Comparison of ENCODE assay signal across 20 cellular contexts in the genomic region with DNA sequence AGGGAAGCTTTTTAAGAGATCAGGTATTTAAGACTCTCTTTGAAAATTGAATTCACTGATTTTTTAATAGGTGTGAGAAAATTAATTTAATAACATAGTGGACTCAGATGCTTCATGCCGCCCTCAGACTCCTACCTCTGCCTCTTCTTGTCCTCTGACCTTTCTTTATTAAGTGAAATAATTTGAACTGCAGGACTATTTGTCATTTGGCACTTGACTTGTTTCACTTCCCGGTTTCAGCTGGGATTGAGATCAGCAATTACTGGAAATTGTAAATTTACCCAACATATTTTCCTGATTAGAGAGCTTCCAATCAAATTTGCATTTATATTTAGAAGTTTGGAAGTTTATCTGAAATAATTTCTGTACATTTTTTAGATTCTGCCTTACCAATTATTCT.
A peak's percentile ranks its signal among the peaks of the same experiment; 100 is the strongest.
DNase-seq lines count a peak whose midpoint lies in the region; ATAC-seq and TF ChIP-seq lines count a peak whose summit lies in the region.
"Had no signal": no experiment of that assay in that cellular context is flagged by ENCODE, and none has a peak within 500 bp of the region (broad histone marks: within the 10 kb centered on the region; RNA-seq: fewer than 3 reads in every experiment).

No MANE protein-coding gene starts in this region.

- H3K4me3 Mint-ChIP-seq in chondrocyte (ENCODE audit: unreplicated experiment): no peak overlapping the region
- H3K4me3 Mint-ChIP-seq in CD4-positive, alpha-beta T cell: no peak overlapping the region
- H3K4me3 Mint-ChIP-seq: B cell, CD14-positive monocyte had no signal

- peaks cover 49 to 68% of the 10 kb centered on the region in 2 donors for H3K36me3 ChIP-seq in muscle layer of duodenum (ENCODE audit: control insufficient read depth in 1 of 2, insufficient read depth in 2 of 2, low read length in 2 of 2)
- peaks cover 16 to 43% (median 39%) of the 10 kb centered on the region in 3 donors for H3K36me3 ChIP-seq in skeletal muscle tissue (ENCODE audit: control insufficient read depth in 3 of 3, insufficient read depth in 3 of 3, low read length in 3 of 3)

- DNase-seq in CD1c-positive myeloid dendritic cell (ENCODE audit: extremely low spot score) (peak; percentile 22), chondrocyte (ENCODE audit: low spot score) (no peak), AML-193 (lab: John Stamatoyannopoulos, UW) (no peak)
- no peak for DNase-seq in activated CD4-positive, alpha-beta T cell treated with anti-CD3 and anti-CD28 coated beads for 48 hours
- no peak for DNase-seq in CD4-positive, alpha-beta T cell
- no peak for DNase-seq in stimulated activated naive CD4-positive, alpha-beta T cell (lab: John Stamatoyannopoulos, UW)
- DNase-seq: EL, GF-D8, Kasumi-1, NCI-H1694, NCI-H2081 treated with DMSO at 0.1 percent for 48 hours, NCI-H446, NCI-H526 treated with DMSO at 0.1 percent for 48 hours, PC-3, RPMI8226, SHP77 had no signal

- CTCF ChIA-PET in CD4-positive, alpha-beta T cell (lab: Charles Lee): no interaction called here

- H3K27me3 ChIP-seq in muscle layer of duodenum (ENCODE audit: low read depth, low read length): no peaks in the 10 kb centered on the region
- no peaks in the 10 kb centered on the region for H3K27me3 ChIP-seq in skeletal muscle tissue (ENCODE audit: control insufficient read depth in 3 of 3, insufficient read depth in 3 of 3, low read length in 3 of 3)
- H3K27me3 ChIP-seq in CD4-positive, alpha-beta T cell (ENCODE audit: control insufficient read depth, insufficient read depth, low read length): no peaks in the 10 kb centered on the region

- no peak for TF ChIP-seq CTCF in chondrocyte (IDR thresholded peaks at IDR 0.05)
- no peak for TF ChIP-seq CTCF in CD4-positive, alpha-beta T cell (IDR thresholded peaks at IDR 0.05)

- H3K36me3 Mint-ChIP-seq in chondrocyte (ENCODE audit: low read depth): peaks cover 70% of the 10 kb centered on the region
- H3K36me3 Mint-ChIP-seq in CD4-positive, alpha-beta T cell (ENCODE audit: low read depth): peaks cover 6% of the 10 kb centered on the region

- H3K4me1 ChIP-seq in muscle layer of duodenum (ENCODE audit: control insufficient read depth in 1 of 2, insufficient read depth in 2 of 2, low read length in 2 of 2) (peaks cover 0 to 4% of the 10 kb centered on the region in 2 donors), skeletal muscle tissue (ENCODE audit: control insufficient read depth in 3 of 3, insufficient read depth in 3 of 3, low read length in 3 of 3) (no peaks in the 10 kb centered on the region)

- no peaks in the 10 kb centered on the region for H3K27me3 Mint-ChIP-seq in chondrocyte (ENCODE audit: low read depth)
- no peaks in the 10 kb centered on the region for H3K27me3 Mint-ChIP-seq in CD4-positive, alpha-beta T cell
- H3K27me3 Mint-ChIP-seq: B cell had no signal

- H3K9me3 ChIP-seq in muscle layer of duodenum (ENCODE audit: control insufficient read depth in 1 of 2, low read length in 2 of 2): no peaks in the 10 kb centered on the region
- no peaks in the 10 kb centered on the region for H3K9me3 ChIP-seq in skeletal muscle tissue (ENCODE audit: control insufficient read depth in 3 of 3, low read length in 3 of 3)
- no peaks in the 10 kb centered on the region for H3K9me3 ChIP-seq in CD4-positive, alpha-beta T cell (ENCODE audit: control insufficient read depth, low read length)

- H3K4me3 ChIP-seq in muscle layer of duodenum (ENCODE audit: low read depth in 1 of 2, low read length in 2 of 2): no peak overlapping the region
- no peak overlapping the region for H3K4me3 ChIP-seq in skeletal muscle tissue (ENCODE audit: low read length in 3 of 3)

- H3K27ac ChIP-seq in muscle layer of duodenum (ENCODE audit: low read length) (peak overlapping the region; percentile 30), skeletal muscle tissue (ENCODE audit: low read depth, low read length) (peak overlapping the region; percentile 14)
- H3K27ac ChIP-seq in CD4-positive, alpha-beta T cell (ENCODE audit: low read depth, low read length): no peak overlapping the region

- no peaks in the 10 kb centered on the region for H3K9me3 Mint-ChIP-seq in chondrocyte (ENCODE audit: low read depth)
- no peaks in the 10 kb centered on the region for H3K9me3 Mint-ChIP-seq in CD4-positive, alpha-beta T cell

- no peak overlapping the region for H3K9ac ChIP-seq in skeletal muscle tissue (ENCODE audit: low read depth in 1 of 3, low read length in 3 of 3)

- peaks cover 50% of the 10 kb centered on the region for H3K4me1 Mint-ChIP-seq in chondrocyte (ENCODE audit: low read depth)
- H3K4me1 Mint-ChIP-seq in CD4-positive, alpha-beta T cell (ENCODE audit: low read depth): no peaks in the 10 kb centered on the region
- H3K4me1 Mint-ChIP-seq: B cell had no signal

- H3K27ac Mint-ChIP-seq in chondrocyte (ENCODE audit: unreplicated experiment): peak overlapping the region; percentile 75
- no peak overlapping the region for H3K27ac Mint-ChIP-seq in CD4-positive, alpha-beta T cell
- H3K27ac Mint-ChIP-seq: B cell, CD14-positive monocyte had no signal

- POLR2A ChIA-PET in CD4-positive, alpha-beta T cell (lab: Charles Lee): interaction anchor here (0.6 kb wide), 1 partner anchor 888 kb away, joined by 3 read pairs; no protein-coding TSS in a partner anchor

- intact Hi-C loops in CD4-positive, alpha-beta T cell (cut with DNase I, micrococcal nuclease): no loop called here

- no peak for ATAC-seq in CD4-positive, alpha-beta T cell (ENCODE audit: poor library complexity)
- ATAC-seq: PC-3 had no signal
